In the genomic region with DNA sequence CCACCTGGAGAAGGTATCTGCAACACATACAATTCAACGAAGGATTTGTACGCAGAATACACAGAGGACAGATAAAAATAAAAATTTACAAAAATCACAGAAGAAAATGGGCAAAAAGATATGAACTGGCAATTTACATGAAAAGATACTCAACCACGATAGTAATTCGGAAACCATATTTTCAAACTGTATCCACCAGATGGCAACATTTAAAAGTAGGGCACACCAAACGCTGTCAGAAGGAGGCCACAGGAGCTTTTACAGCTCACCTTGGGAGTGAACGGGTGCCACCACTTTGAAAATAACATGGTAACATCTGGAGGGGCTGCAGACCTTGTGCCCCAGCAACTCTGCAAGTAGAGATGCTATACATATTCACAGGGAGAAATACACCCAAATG, we compare ENCODE assay signal across 24 cellular contexts. TPM values are rescaled to one million over a fixed set of nuclear protein-coding genes. Genes with fewer than 3 reads are reported as not detected.
DNase-seq lines count a peak whose midpoint lies in the region; TF ChIP-seq lines count a peak whose summit lies in the region.
"Had no signal": no experiment of that assay in that cellular context is flagged by ENCODE, and none has a peak within 500 bp of the region (broad histone marks: within the 10 kb centered on the region; RNA-seq: fewer than 3 reads in every experiment).

No MANE protein-coding gene starts in this region.

- H3F3A ChIP-seq in neural progenitor cell (ENCODE audit: low read depth) = no peaks in the 10 kb centered on the region

- H3K36me3 ChIP-seq in neural progenitor cell = no peaks in the 10 kb centered on the region
- no peaks in the 10 kb centered on the region for H3K36me3 ChIP-seq in CD8-positive, alpha-beta memory T cell (ENCODE audit: insufficient read depth, low read length)
- H3K36me3 ChIP-seq in ovary = no peaks in the 10 kb centered on the region
- H3K36me3 ChIP-seq: lower lobe of right lung, prostate gland had no signal

- TF ChIP-seq POLR2A in ovary (IDR thresholded peaks at IDR 0.05) = no peak

- H3K9me3 Mint-ChIP-seq in neural progenitor cell = peaks cover 42% of the 10 kb centered on the region
- peaks cover 2 to 9% (median 4%) of the 10 kb centered on the region in 5 donors for H3K9me3 Mint-ChIP-seq in CD8-positive, alpha-beta memory T cell

- TF ChIP-seq CTCF in VCaP (conservative IDR thresholded peaks at IDR 0.05) (peak; percentile 70), neural progenitor cell (IDR thresholded peaks at IDR 0.05) (peak; percentile 14), ovary (IDR thresholded peaks at IDR 0.05) (no peak)

- H3K27me3 ChIP-seq in neural progenitor cell (no peaks in the 10 kb centered on the region), ovary (no peaks in the 10 kb centered on the region)
- no peaks in the 10 kb centered on the region for H3K27me3 ChIP-seq in CD8-positive, alpha-beta memory T cell (ENCODE audit: insufficient read depth, low read length, poor library complexity, severe bottlenecking)

- peaks cover 77% of the 10 kb centered on the region for H3K79me2 ChIP-seq in neural progenitor cell (ENCODE audit: low read depth)

- H3K4me2 ChIP-seq in neural progenitor cell = no peak overlapping the region

- H3K4me1 ChIP-seq in neural progenitor cell = no peaks in the 10 kb centered on the region
- H3K4me1 ChIP-seq in CD8-positive, alpha-beta memory T cell (ENCODE audit: insufficient read depth, low read length) = no peaks in the 10 kb centered on the region
- no peaks in the 10 kb centered on the region for H3K4me1 ChIP-seq in ovary (ENCODE audit: insufficient read depth)
- H3K4me1 ChIP-seq: lower lobe of right lung, prostate gland had no signal

- CTCF ChIA-PET in CD8-positive, alpha-beta memory T cell (lab: Charles Lee) = interaction anchor here (1.0 kb wide), 1 partner anchor 296 kb away, joined by 3 read pairs; no protein-coding TSS in a partner anchor

- no peak overlapping the region for H2AFZ ChIP-seq in neural progenitor cell (replicated peaks)

- POLR2A ChIA-PET in CD8-positive, alpha-beta memory T cell (lab: Charles Lee) = no interaction called here

- H3K27ac ChIP-seq in VCaP (peak overlapping the region; percentile 11; the same call in 1 of the 2 replicates), neural progenitor cell (no peak overlapping the region), ovary (no peak overlapping the region)
- no peak overlapping the region for H3K27ac ChIP-seq in CD8-positive, alpha-beta memory T cell (ENCODE audit: low read depth, low read length)
- H3K27ac ChIP-seq: lower lobe of right lung, prostate gland had no signal

- H3K4me1 Mint-ChIP-seq in neural progenitor cell = no peaks in the 10 kb centered on the region
- no peaks in the 10 kb centered on the region for H3K4me1 Mint-ChIP-seq in CD8-positive, alpha-beta memory T cell
- H3K4me1 Mint-ChIP-seq: naive B cell, T-helper 17 cell had no signal

- H4K20me1 ChIP-seq in neural progenitor cell (ENCODE audit: low read depth) = no peaks in the 10 kb centered on the region

- intact Hi-C loops in ovary (cut with DNase I) = no loop called here

- peak; percentile 31 for DNase-seq in DMS 273 (lab: John Stamatoyannopoulos, UW; ENCODE audit: unreplicated experiment)
- no peak for DNase-seq in DMS 273 treated with DMSO at 0.1 percent for 48 hours (lab: John Stamatoyannopoulos, UW)
- peak; percentile 14 for DNase-seq in HT-29 (ENCODE audit: low spot score)
- DNase-seq in neural progenitor cell (ENCODE audit: low spot score) = no peak
- no peak for DNase-seq in LoVo (ENCODE audit: low spot score)
- DNase-seq in CD8-positive, alpha-beta memory T cell = no peak
- DNase-seq in ovary = no peak
- DNase-seq: activated CD4-positive, CD25-positive, alpha-beta regulatory T cell treated with anti-CD3 and anti-CD28 coated beads, Interleukin-2, amount 50 U/mL, for 72 hours; activated gamma-delta T cell treated with Interleukin-2 at 50 U/mL for 16 hours; amygdala; cerebellar nuclear complex; GDM1; naive B cell; NCI-H2029 treated with DMSO at 0.1 percent for 48 hours; NCI-H774; stimulated activated naive CD8-positive, alpha-beta T cell treated with anti-CD3 and anti-CD28 coated beads, Interleukin-15, Interleukin-2, amounts not matched to agents 100 U/mL and 50 U/mL, for 24 hours had no signal

- peaks cover 4% of the 10 kb centered on the region for H3K27me3 Mint-ChIP-seq in neural progenitor cell (ENCODE audit: insufficient read depth, low read depth)
- peaks cover 11 to 18% of the 10 kb centered on the region in 2 donors for H3K27me3 Mint-ChIP-seq in CD8-positive, alpha-beta memory T cell
- H3K27me3 Mint-ChIP-seq: type B pancreatic cell had no signal

- H3K27ac Mint-ChIP-seq in neural progenitor cell = no peak overlapping the region
- no peak overlapping the region for H3K27ac Mint-ChIP-seq in CD8-positive, alpha-beta memory T cell
- H3K27ac Mint-ChIP-seq: naive B cell, T-helper 17 cell, type B pancreatic cell had no signal

- no peak for TF ChIP-seq EP300 in ovary (IDR thresholded peaks at IDR 0.05)

- no peak overlapping the region for H3K9ac ChIP-seq in neural progenitor cell

- peaks cover 34% of the 10 kb centered on the region for H3K36me3 Mint-ChIP-seq in neural progenitor cell
- peaks cover 0 to 6% (median 0%) of the 10 kb centered on the region in 3 donors for H3K36me3 Mint-ChIP-seq in CD8-positive, alpha-beta memory T cell

- 56 to 64% (median 61%) methylated on average over 6 of the region's 6 CpGs for WGBS in ovary, 3 donors

- no peaks in the 10 kb centered on the region for H3K9me3 ChIP-seq in neural progenitor cell (ENCODE audit: low read depth)
- H3K9me3 ChIP-seq in CD8-positive, alpha-beta memory T cell (ENCODE audit: low read length) = no peaks in the 10 kb centered on the region
- H3K9me3 ChIP-seq in ovary = peaks cover 0 to 4% of the 10 kb centered on the region in 2 donors
- H3K9me3 ChIP-seq: lower lobe of right lung, prostate gland had no signal

- no peak overlapping the region for H3K4me3 Mint-ChIP-seq in neural progenitor cell
- H3K4me3 Mint-ChIP-seq in CD8-positive, alpha-beta memory T cell = no peak overlapping the region
- H3K4me3 Mint-ChIP-seq: naive B cell, T-helper 17 cell, type B pancreatic cell had no signal

- H3K4me3 ChIP-seq in neural progenitor cell (no peak overlapping the region), ovary (no peak overlapping the region)
- H3K4me3 ChIP-seq in CD8-positive, alpha-beta memory T cell (ENCODE audit: low read length) = no peak overlapping the region
- H3K4me3 ChIP-seq: lower lobe of right lung, prostate gland had no signal

RNA-seq across cellular contexts. Expression of a gene that starts 9.8 kb away (rescaled TPM):
- not detected in 2 replicates for total RNA-seq in HT-29 (2014; rRNA removed; shearing (Covaris generic))
- 29.9 and 41.1 TPM in 2 replicates for total RNA-seq in neural progenitor cell (ENCODE audit: low replicate concordance)
- 1 to 10 TPM; 1.6 to 1.8 TPM for total RNA-seq in CD8-positive, alpha-beta memory T cell
- not detected for polyA plus RNA-seq in CD8-positive, alpha-beta memory T cell
- total RNA-seq in ovary = 1 to 10 TPM in 6 of 7 donors, under 1 TPM in 1; 0.48 to 4.4 (median 1.7) TPM
- polyA plus RNA-seq in ovary = under 1 TPM; 0.85 to 0.93 TPM

RNA-seq across cellular contexts. Expression of a gene that starts 58.4 kb away (rescaled TPM):
- 1.6 and 3.0 TPM in 2 replicates for total RNA-seq in HT-29 (2014; rRNA removed; shearing (Covaris generic))
- total RNA-seq in neural progenitor cell (ENCODE audit: low replicate concordance) (not detected in 2 replicates), ovary (under 1 TPM in 2 of 7 donors, not detected in 5; 0.25 to 0.79 TPM)
- total RNA-seq in CD8-positive, alpha-beta memory T cell = not detected
- polyA plus RNA-seq in CD8-positive, alpha-beta memory T cell = not detected
- polyA plus RNA-seq in ovary = under 1 TPM in 1 of 2 donors, not detected in 1; 0.04 TPM
- total RNA-seq: A172, frontal cortex, HT1080, lower lobe of right lung, prostate gland, T-helper 17 cell had no signal

Comparison
In these comparisons a context has a peak if more than half of its experiments do, and no peak if none do; other contexts are left out.
1. DNase-seq: peak in DMS 273 (single experiment) and HT-29 (single experiment); none in DMS 273 treated with DMSO at 0.1 percent for 48 hours (single experiment), neural progenitor cell (single experiment), LoVo (single experiment), CD8-positive, alpha-beta memory T cell (0 of 5) and ovary (0 of 5).
2. CTCF ChIP-seq: peak in VCaP (single experiment) and neural progenitor cell (single experiment); none in ovary (0 of 3).